7 cellular contexts compared by ENCODE assay signal in the genomic region with DNA sequence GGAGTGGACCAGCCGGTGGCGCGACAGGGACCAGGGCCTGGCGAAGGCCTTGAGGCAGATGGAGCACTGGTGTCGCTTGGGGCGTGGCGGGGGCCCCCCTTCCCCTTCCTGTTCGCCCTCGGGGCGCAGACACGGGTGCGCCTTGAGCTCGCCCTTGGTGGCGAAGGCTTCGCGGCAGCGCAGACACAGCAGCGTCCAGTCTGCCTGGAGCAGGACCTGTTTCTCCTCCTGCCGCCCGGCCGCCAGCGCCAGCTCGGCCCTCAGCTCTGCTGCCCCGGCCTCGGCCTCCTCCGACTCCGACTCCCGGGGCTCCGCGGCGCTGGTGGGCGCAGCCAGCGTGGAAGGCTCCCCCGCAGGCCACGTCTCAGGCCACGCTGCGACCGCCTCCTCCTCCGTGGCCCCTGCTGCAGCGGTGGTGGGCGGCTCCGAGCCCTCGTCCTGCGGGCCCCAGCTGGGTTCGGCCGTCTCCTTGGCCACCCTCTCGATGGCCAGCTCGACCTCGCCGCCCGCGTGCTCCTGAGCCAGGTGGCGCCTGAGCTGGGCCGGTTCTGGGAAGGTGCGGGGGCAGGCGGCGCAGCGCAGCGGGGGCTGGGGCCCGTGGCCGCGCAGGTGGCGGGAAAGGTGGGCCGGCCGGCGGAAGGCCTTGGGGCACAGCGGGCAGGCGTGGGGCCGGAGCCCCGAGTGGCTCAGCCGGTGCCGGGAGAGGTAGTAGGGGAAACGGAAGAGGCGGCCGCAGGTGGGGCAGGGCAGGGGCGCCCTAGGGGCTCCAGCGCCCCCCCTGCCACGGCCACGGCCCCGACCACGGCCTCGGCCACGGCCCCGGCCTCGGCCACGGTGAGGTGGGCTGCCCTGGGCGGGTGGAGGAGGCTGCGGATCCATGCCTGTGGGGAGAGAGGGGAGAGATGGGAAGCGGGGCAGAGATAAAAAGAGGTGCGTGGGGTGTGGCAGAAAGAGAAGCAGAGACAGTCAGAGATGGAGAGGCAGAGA. TPM values are rescaled to one million over a fixed set of nuclear protein-coding genes. Genes with fewer than 3 reads are reported as not detected.
A peak's percentile ranks its signal among the peaks of the same experiment; 100 is the strongest.
DNase-seq lines count a peak whose midpoint lies in the region; ATAC-seq and TF ChIP-seq lines count a peak whose summit lies in the region.
"Had no signal": no experiment of that assay in that cellular context is flagged by ENCODE, and none has a peak within 500 bp of the region (broad histone marks: within the 10 kb centered on the region; RNA-seq: fewer than 3 reads in every experiment).

No MANE protein-coding gene starts in this region.

- H3K27ac ChIP-seq in upper lobe of left lung (peak overlapping the region in 2 of 4 donors; percentile 94 to 95), substantia nigra (ENCODE audit: low read depth, low read length, poor library complexity, severe bottlenecking) (no peak overlapping the region)

- H3K4me3 ChIP-seq in foreskin fibroblast (ENCODE audit: low read depth in 1 of 2, low read length in 2 of 2) (peak overlapping the region; percentile 91 to 94), upper lobe of left lung (peak overlapping the region in 3 of 4 donors; percentile 78 to 95 (median 88))

- no peak for TF ChIP-seq POLR2A in upper lobe of left lung (IDR thresholded peaks at IDR 0.05)

- no peak for TF ChIP-seq CTCF in foreskin fibroblast (IDR thresholded peaks at IDR 0.05; ENCODE audit: low read depth, low read length)
- TF ChIP-seq CTCF in upper lobe of left lung (IDR thresholded peaks at IDR 0.05): no peak

- CTCF ChIA-PET in activated naive CD4-positive, alpha-beta T cell treated with anti-CD3 and anti-CD28 coated beads, Interleukin-2, amount 10 ng/mL, durations not matched to agents 7 days and 5 days (lab: Charles Lee): no interaction called here

- H3K36me3 Mint-ChIP-seq in activated naive CD4-positive, alpha-beta T cell treated with anti-CD3 and anti-CD28 coated beads, Interleukin-2, amount 10 ng/mL, durations not matched to agents 7 days and 5 days: peaks cover 9% of the 10 kb centered on the region

- peaks cover 5% of the 10 kb centered on the region for H3K27me3 Mint-ChIP-seq in activated naive CD4-positive, alpha-beta T cell treated with anti-CD3 and anti-CD28 coated beads, Interleukin-2, amount 10 ng/mL, durations not matched to agents 7 days and 5 days

- no peak for TF ChIP-seq EP300 in upper lobe of left lung (IDR thresholded peaks at IDR 0.05)

- peaks cover 15% of the 10 kb centered on the region for H3K4me1 Mint-ChIP-seq in activated naive CD4-positive, alpha-beta T cell treated with anti-CD3 and anti-CD28 coated beads, Interleukin-2, amount 10 ng/mL, durations not matched to agents 7 days and 5 days

- DNase-seq in activated naive CD4-positive, alpha-beta T cell treated with anti-CD3 and anti-CD28 coated beads, Interleukin-2, amount 10 ng/mL, durations not matched to agents 7 days and 5 days: no peak
- no peak for DNase-seq in activated naive CD4-positive, alpha-beta T cell treated with Interleukin-2 at 50 U/mL for 16 hours
- DNase-seq in foreskin fibroblast: no peak
- peak in 1 of 2 donors; percentile 86 for DNase-seq in upper lobe of left lung
- no peak for DNase-seq in substantia nigra (lab: John Stamatoyannopoulos, UW)
- DNase-seq in COLO829 (ENCODE audit: low spot score): no peak

- H3K36me3 ChIP-seq in upper lobe of left lung: peaks cover 3 to 27% (median 17%) of the 10 kb centered on the region in 4 donors

- no peaks in the 10 kb centered on the region for H3K9me3 Mint-ChIP-seq in activated naive CD4-positive, alpha-beta T cell treated with anti-CD3 and anti-CD28 coated beads, Interleukin-2, amount 10 ng/mL, durations not matched to agents 7 days and 5 days

- no peaks in the 10 kb centered on the region for H3K9me3 ChIP-seq in upper lobe of left lung

- 91 to 93% methylated on average over 46 to 84 of the region's 90 CpGs for WGBS in upper lobe of left lung, 2 donors

- H3K4me1 ChIP-seq in upper lobe of left lung: peaks cover 12 to 33% (median 19%) of the 10 kb centered on the region in 4 donors

- ATAC-seq in upper lobe of left lung (ENCODE audit: low FRiP score in 2 of 2): no peak

- H3K4me3 Mint-ChIP-seq in activated naive CD4-positive, alpha-beta T cell treated with anti-CD3 and anti-CD28 coated beads, Interleukin-2, amount 10 ng/mL, durations not matched to agents 7 days and 5 days: peak overlapping the region; percentile 79

- H3K27ac Mint-ChIP-seq in activated naive CD4-positive, alpha-beta T cell treated with anti-CD3 and anti-CD28 coated beads, Interleukin-2, amount 10 ng/mL, durations not matched to agents 7 days and 5 days: peak overlapping the region; percentile 78

- H3K27me3 ChIP-seq in upper lobe of left lung: no peaks in the 10 kb centered on the region

RNA-seq across cellular contexts. Expression of gene ZNF579, which starts 1.6 kb away (rescaled TPM):
- 10 to 100 TPM in 2 of 6 donors, 1 to 10 TPM in 4; 3.5 to 19.2 (median 8.4) TPM for total RNA-seq in upper lobe of left lung

RNA-seq across cellular contexts. Expression of gene FIZ1, which starts 20.3 kb away (rescaled TPM):
- 10 to 100 TPM; 11.1 to 21.6 (median 16.3) TPM for total RNA-seq in upper lobe of left lung

RNA-seq across cellular contexts. Expression of gene ZNF524, which starts 21.0 kb away (rescaled TPM):
- 10 to 100 TPM; 19.9 to 58.7 (median 34.9) TPM for total RNA-seq in upper lobe of left lung

RNA-seq across cellular contexts. Expression of gene ZNF865, which starts 26.4 kb away (rescaled TPM):
- 10 to 100 TPM in 4 of 6 donors, 1 to 10 TPM in 2; 7.7 to 39.8 (median 20.6) TPM for total RNA-seq in upper lobe of left lung

RNA-seq across cellular contexts. Expression of gene SBK3, which starts 33.7 kb away (rescaled TPM):
- 1 to 10 TPM in 1 of 6 donors, under 1 TPM in 2, not detected in 3; 0.30 to 1.6 (median 0.94) TPM for total RNA-seq in upper lobe of left lung
- total RNA-seq: T-helper 2 cell treated with Interferon-gamma antibody and Interleukin-4, amounts not matched to agents 100 ng/mL and 5 ng/mL, for 36 hours had no signal
